ENCODE assay signal across 16 cellular contexts in the genomic region with DNA sequence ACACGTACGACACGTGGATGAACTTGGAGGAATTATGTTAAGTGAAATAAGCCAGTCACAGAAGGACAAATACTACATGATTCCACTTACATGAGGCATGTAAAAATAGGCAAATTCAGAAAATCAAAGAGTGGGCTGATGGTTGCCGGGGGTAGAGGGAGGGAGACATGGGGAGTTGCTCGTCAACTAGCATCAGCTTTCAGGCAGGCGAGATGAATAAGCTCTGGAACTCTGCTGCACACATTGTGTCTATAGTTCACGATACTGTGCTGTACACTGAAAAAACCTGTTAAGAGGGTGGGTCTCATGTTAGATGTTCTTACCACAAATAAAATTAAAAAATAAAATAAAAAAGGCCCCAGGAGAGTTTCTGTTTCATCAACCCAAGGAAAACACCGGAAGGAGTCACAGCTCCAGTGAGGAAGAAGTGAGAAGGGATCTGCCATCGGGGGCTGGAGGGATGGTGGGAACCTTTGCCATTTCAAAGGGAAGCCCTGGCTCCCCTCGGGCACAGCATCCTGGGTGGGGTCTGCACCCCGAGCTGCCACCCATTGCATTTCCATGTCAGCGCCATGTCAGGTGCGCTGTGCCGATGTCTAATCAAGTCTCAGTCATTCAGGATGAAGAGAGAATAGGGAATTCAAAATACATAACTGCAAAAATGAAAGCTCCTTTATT.
A peak's percentile ranks its signal among the peaks of the same experiment; 100 is the strongest.
DNase-seq lines count a peak whose midpoint lies in the region; ATAC-seq, FAIRE-seq and TF ChIP-seq lines count a peak whose summit lies in the region.
"Had no signal": no experiment of that assay in that cellular context is flagged by ENCODE, and none has a peak within 500 bp of the region (broad histone marks: within the 10 kb centered on the region; RNA-seq: fewer than 3 reads in every experiment).

No MANE protein-coding gene starts in this region.

- H3K4me3 ChIP-seq in HepG2 (replicated peaks in 1 of 3; ENCODE audit: insufficient read depth in 1 of 3, low read depth in 2 of 3, low read length in 3 of 3) (no peak overlapping the region), right lobe of liver (no peak overlapping the region), transverse colon (no peak overlapping the region), A673 (ENCODE audit: low read depth, low read length, poor library complexity, severe bottlenecking) (no peak overlapping the region)
- no peak overlapping the region for H3K4me3 ChIP-seq in naive thymus-derived CD4-positive, alpha-beta T cell (ENCODE audit: low read length)
- H3K4me3 ChIP-seq: PC-9 had no signal

- peak overlapping the region in 7 of 9 donors; percentile 42 to 98 (median 71) for H3K27ac Mint-ChIP-seq in naive thymus-derived CD4-positive, alpha-beta T cell

- H3K79me2 ChIP-seq in HepG2 (ENCODE audit: insufficient read depth, low read length) = peaks cover 75% of the 10 kb centered on the region

- TF ChIP-seq RAD21 in HepG2 (CRISPR knock-in tag; IDR thresholded peaks at IDR 0.05) = no peak

- H3K9me3 ChIP-seq in HepG2 (ENCODE audit: low read length) (no peaks in the 10 kb centered on the region), right lobe of liver (no peaks in the 10 kb centered on the region), transverse colon (no peaks in the 10 kb centered on the region), A673 (ENCODE audit: low read depth, low read length, poor library complexity, severe bottlenecking) (no peaks in the 10 kb centered on the region)
- H3K9me3 ChIP-seq in naive thymus-derived CD4-positive, alpha-beta T cell (ENCODE audit: control insufficient read depth in 2 of 3, low read length in 3 of 3) = no peaks in the 10 kb centered on the region

- H3K9ac ChIP-seq in HepG2 (ENCODE audit: insufficient read depth, low read depth, low read length) = no peak overlapping the region

- H3K4me3 Mint-ChIP-seq in naive thymus-derived CD4-positive, alpha-beta T cell = no peak overlapping the region

- H3K27me3 ChIP-seq in HepG2 (ENCODE audit: control insufficient read depth in 1 of 2, insufficient read depth in 2 of 2, low read length in 2 of 2) = no peaks in the 10 kb centered on the region
- no peaks in the 10 kb centered on the region for H3K27me3 ChIP-seq in right lobe of liver
- H3K27me3 ChIP-seq in naive thymus-derived CD4-positive, alpha-beta T cell (ENCODE audit: control insufficient read depth in 2 of 2, insufficient read depth in 2 of 2, low read length in 2 of 2) = no peaks in the 10 kb centered on the region
- no peaks in the 10 kb centered on the region for H3K27me3 ChIP-seq in transverse colon
- H3K27me3 ChIP-seq in A673 (replicated peaks; ENCODE audit: insufficient read depth, low read depth, low read length, poor library complexity) = no peaks in the 10 kb centered on the region

- no peak for DNase-seq in HepG2 (ENCODE audit: low spot score)
- no peak for DNase-seq in right lobe of liver
- DNase-seq in caudate nucleus (lab: John Stamatoyannopoulos, UW) = peak in 6 of 61 donors; percentile 29 to 52 (median 44)
- no peak for DNase-seq in naive thymus-derived CD4-positive, alpha-beta T cell
- no peak for DNase-seq in transverse colon
- DNase-seq in frontal cortex (ENCODE audit: low spot score in 2 of 2) = no peak
- no peak for DNase-seq in A673 (ENCODE audit: low spot score)
- DNase-seq: MV-4-11, NCI-H1417, NCI-H2029, NCI-H2171, NCI-H446, NCI-H774, PC-9 had no signal

- ATAC-seq in HepG2 = no peak
- no peak for ATAC-seq in right lobe of liver
- ATAC-seq in naive thymus-derived CD4-positive, alpha-beta T cell = no peak
- ATAC-seq in HG03159 (IDR thresholded peaks at IDR 0.05; ENCODE audit: unreplicated experiment) = no peak
- ATAC-seq: HCT116 had no signal

- BruUV-seq in HepG2 (replicated peaks; lab: Mats Ljungman, UMichigan) (no TSS peak), A673 (replicated peaks; lab: Mats Ljungman, UMichigan) (no TSS peak)

- over 99% methylated on average over 14 of the region's 14 CpGs for WGBS in HepG2 (ENCODE audit: low lambda C conversion rate)
- 91% methylated on average over 13 of the region's 14 CpGs for WGBS in right lobe of liver (ENCODE audit: insufficient coverage, low coverage, low lambda C conversion rate, missing lambda C conversion rate)
- 92 to 95% methylated on average over 4 to 14 of the region's 14 CpGs for WGBS in transverse colon (ENCODE audit: low coverage in 1 of 2), 2 donors

- TF ChIP-seq EP300 in HepG2 (IDR thresholded peaks at IDR 0.05; ENCODE audit: low read depth in 2 of 2, low read length in 2 of 2) (no peak), HepG2 (CRISPR knock-in tag; IDR thresholded peaks at IDR 0.05; ENCODE audit: borderline replicate concordance) (no peak), transverse colon (IDR thresholded peaks at IDR 0.05; ENCODE audit: low read depth) (no peak)

- peaks cover 0 to 41% (median 0%) of the 10 kb centered on the region in 5 donors for H3K27me3 Mint-ChIP-seq in naive thymus-derived CD4-positive, alpha-beta T cell

- intact Hi-C loops in HepG2 (cut with micrococcal nuclease; ENCODE audit: unreplicated experiment) (loop anchor here (5.0 kb wide), 1 partner anchor 99 kb away; a partner anchor contains a TSS), right lobe of liver (cut with DNase I) (no loop called here), transverse colon (cut with DNase I; ENCODE audit: low total_unique reads) (loop anchor here (10.0 kb wide), 1 partner anchor 96 kb away; a partner anchor contains a TSS), A673 (cut with micrococcal nuclease; ENCODE audit: unreplicated experiment) (no loop called here)
- intact Hi-C loops in naive thymus-derived CD4-positive, alpha-beta T cell (cut with micrococcal nuclease) = loop anchor here (5.0 kb wide), 3 partner anchors 81 to 1419 kb away; a partner anchor contains a TSS

- CTCF ChIA-PET in HepG2 (lab: Yijun Ruan, JAX; ENCODE audit: low intra/inter-chr PET ratio, low total read pairs) (no interaction called here), A673 (lab: Charles Lee) (no interaction called here)
- CTCF ChIA-PET in naive thymus-derived CD4-positive, alpha-beta T cell (lab: Charles Lee) = no interaction called here

- peaks cover 94% of the 10 kb centered on the region for H3K4me1 ChIP-seq in HepG2 (ENCODE audit: insufficient read depth, low read length)
- H3K4me1 ChIP-seq in right lobe of liver = peaks cover 3 to 53% (median 23%) of the 10 kb centered on the region in 4 donors
- peaks cover 7 to 27% of the 10 kb centered on the region in 2 donors for H3K4me1 ChIP-seq in naive thymus-derived CD4-positive, alpha-beta T cell (ENCODE audit: control insufficient read depth in 2 of 2, insufficient read depth in 2 of 2, low read length in 2 of 2)
- H3K4me1 ChIP-seq in transverse colon = peaks cover 22 to 57% (median 44%) of the 10 kb centered on the region in 4 donors
- peaks cover 25% of the 10 kb centered on the region for H3K4me1 ChIP-seq in A673 (ENCODE audit: insufficient read depth, low read length, poor library complexity, severe bottlenecking)

- H3K36me3 Mint-ChIP-seq in naive thymus-derived CD4-positive, alpha-beta T cell = peaks cover 0 to 2% (median 0%) of the 10 kb centered on the region in 5 donors

- TF ChIP-seq POLR2A in HepG2 (IDR thresholded peaks at IDR 0.05; ENCODE audit: insufficient read depth in 1 of 2, low read depth in 2 of 2, low read length in 2 of 2) = no peak
- no peak for TF ChIP-seq POLR2A in right lobe of liver (IDR thresholded peaks at IDR 0.05)
- no peak for TF ChIP-seq POLR2A in transverse colon (IDR thresholded peaks at IDR 0.05)

- H3K27ac ChIP-seq in HepG2 (ENCODE audit: extremely low read length, insufficient read depth, low read length) (peak overlapping the region; percentile 98), right lobe of liver (peak overlapping the region in 1 of 3 donors; percentile 93), caudate nucleus (ENCODE audit: low read depth, low read length) (peak overlapping the region; percentile 95), transverse colon (peak overlapping the region in 3 of 4 donors; percentile 92 to 95 (median 93)), A673 (ENCODE audit: low read depth, low read length, poor library complexity, severe bottlenecking) (no peak overlapping the region)
- no peak overlapping the region for H3K27ac ChIP-seq in naive thymus-derived CD4-positive, alpha-beta T cell (ENCODE audit: low read depth, low read length)
- H3K27ac ChIP-seq: PC-9 had no signal

- H3K4me2 ChIP-seq in HepG2 (ENCODE audit: low read depth, low read length) = no peak overlapping the region
- H3K4me2 ChIP-seq: PC-9 had no signal

- no peak overlapping the region for H2AFZ ChIP-seq in HepG2 (ENCODE audit: low read length)
- H2AFZ ChIP-seq: PC-9 had no signal

- H3K36me3 ChIP-seq in HepG2 (replicated peaks in 1 of 2; ENCODE audit: control insufficient read depth in 1 of 2, insufficient read depth in 2 of 2, low read length in 2 of 2) = peaks cover 7 to 29% of the 10 kb centered on the region in 2 experiments; a peak in 4 of 5 replicates
- no peaks in the 10 kb centered on the region for H3K36me3 ChIP-seq in right lobe of liver
- no peaks in the 10 kb centered on the region for H3K36me3 ChIP-seq in naive thymus-derived CD4-positive, alpha-beta T cell (ENCODE audit: control insufficient read depth in 2 of 3, insufficient read depth in 3 of 3, low read length in 3 of 3)
- no peaks in the 10 kb centered on the region for H3K36me3 ChIP-seq in transverse colon
- H3K36me3 ChIP-seq in A673 (ENCODE audit: insufficient read depth, low read length, poor library complexity, severe bottlenecking) = no peaks in the 10 kb centered on the region

- peaks cover 14 to 61% (median 40%) of the 10 kb centered on the region in 7 donors for H3K4me1 Mint-ChIP-seq in naive thymus-derived CD4-positive, alpha-beta T cell

- no peak for TF ChIP-seq CTCF in HepG2 (CRISPR knock-in tag; IDR thresholded peaks at IDR 0.05)
- TF ChIP-seq CTCF in right lobe of liver (IDR thresholded peaks at IDR 0.05) = no peak
- no peak for TF ChIP-seq CTCF in transverse colon (IDR thresholded peaks at IDR 0.05)
- TF ChIP-seq CTCF in A673 (conservative IDR thresholded peaks at IDR 0.05; ENCODE audit: low read depth, low read length) = no peak

- no peaks in the 10 kb centered on the region for H4K20me1 ChIP-seq in HepG2 (ENCODE audit: insufficient read depth, low read length)

- no peak for FAIRE-seq in HepG2 (lab: Jason Lieb, UNC)
- no peak for FAIRE-seq in frontal cortex (lab: Jason Lieb, UNC)

- H3K9me3 Mint-ChIP-seq in naive thymus-derived CD4-positive, alpha-beta T cell = peaks cover 0 to 6% (median 0%) of the 10 kb centered on the region in 11 donors

- in situ Hi-C loops in HepG2 (cut with HindIII; ENCODE audit: extremely low pct_ligation_motif_present, low pct_unique_long_range_greater_than_20kb) = loop anchor here (5.0 kb wide), 1 partner anchor 99 kb away; a partner anchor contains a TSS
- in situ Hi-C loops in transverse colon (cut with MboI; ENCODE audit: low pct_ligation_motif_present in 1 of 4, low pct_unique_long_range_greater_than_20kb in 1 of 4, low sequenced_read_pairs in 3 of 4) = no loop called here

- POLR2A ChIA-PET in HepG2 (lab: Yijun Ruan, JAX) = interaction anchor here (0.9 to 4.4 kb wide), 3 partner anchors 8 to 22 kb away, joined by 3 to 68 read pairs (median 6); no protein-coding TSS in a partner anchor
- POLR2A ChIA-PET in naive thymus-derived CD4-positive, alpha-beta T cell (lab: Charles Lee) = no interaction called here
- POLR2A ChIA-PET in A673 (lab: Charles Lee; ENCODE audit: low non-redundant PET) = no interaction called here

TF ChIP-seq in HepG2, 621 proteins besides CTCF, POLR2A, EP300 and RAD21 (continues in another document):
- no peak for TF ChIP-seq ZNF30 (CRISPR knock-in tag; IDR thresholded peaks at IDR 0.05)
- no peak for TF ChIP-seq ZBTB8A (CRISPR knock-in tag; IDR thresholded peaks at IDR 0.05; ENCODE audit: borderline replicate concordance, low read depth)

Comparison
In these comparisons a context has a peak if more than half of its experiments do, and no peak if none do; other contexts are left out.
1. intact Hi-C loops: an anchor here in HepG2 (5.0 kb wide), naive thymus-derived CD4-positive, alpha-beta T cell (5.0 kb wide) and transverse colon (10.0 kb wide); none called in right lobe of liver and A673.
2. H3K27ac ChIP-seq: peak in HepG2 (single experiment), caudate nucleus (single experiment) and transverse colon (3 of 4); none in naive thymus-derived CD4-positive, alpha-beta T cell (single experiment) and A673 (single experiment).